ENCODE assay signal across 22 cellular contexts in genomic region chr5:147613359-147613758, GRCh38.
DNase-seq lines count a peak whose midpoint lies in the region; ATAC-seq and TF ChIP-seq lines count a peak whose summit lies in the region.
"Had no signal": no experiment of that assay in that cellular context is flagged by ENCODE, and none has a peak within 500 bp of the region (broad histone marks: within the 10 kb centered on the region; RNA-seq: fewer than 3 reads in every experiment).

No MANE protein-coding gene starts in this region.

- H3K36me3 Mint-ChIP-seq in HFFc6 (ENCODE audit: low read depth) = no peaks in the 10 kb centered on the region

- H3K4me3 Mint-ChIP-seq in HFFc6 = no peak overlapping the region
- H3K4me3 Mint-ChIP-seq: activated naive CD4-positive, alpha-beta T cell treated with anti-CD3 and anti-CD28 coated beads for 36 hours; GM23338 had no signal

- intact Hi-C loops in right lobe of liver (cut with DNase I) (no loop called here), tibial artery (cut with DNase I; ENCODE audit: low total_unique reads) (no loop called here)

- no peaks in the 10 kb centered on the region for H3K9me3 Mint-ChIP-seq in HFFc6
- H3K9me3 Mint-ChIP-seq: activated naive CD4-positive, alpha-beta T cell treated with anti-CD3 and anti-CD28 coated beads for 36 hours; GM23338 had no signal

- H3K36me3 ChIP-seq in right lobe of liver (no peaks in the 10 kb centered on the region), tibial artery (no peaks in the 10 kb centered on the region), MG63 (no peaks in the 10 kb centered on the region)

- DNase-seq in AG09309 (ENCODE audit: low read depth) (peak; percentile 16), HFFc6 (peak; percentile 12), cardiac fibroblast (ENCODE audit: low read depth in 2 of 2) (peak; percentile 72 to 74), right lobe of liver (peak in 1 of 3 donors; percentile 58), tibial artery (no peak), MG63 (no peak), NCI-H1092 (lab: John Stamatoyannopoulos, UW) (no peak)
- no peak for DNase-seq in central memory CD4-positive, alpha-beta T cell
- DNase-seq: activated naive CD4-positive, alpha-beta T cell treated with anti-CD3 and anti-CD28 coated beads for 36 hours; activated T-cell treated with anti-CD3 and anti-CD28 coated beads for 4 hours; AML-193; GF-D8; hypothalamus; KG1; left cardiac atrium; NCI-H1417; NCI-H2171 treated with DMSO at 0.1 percent for 48 hours; NCI-H82; occipital lobe had no signal

- peak; percentile 83 to 93 (median 88) for ATAC-seq in right lobe of liver
- ATAC-seq: esophagus mucosa, GM23338, sciatic nerve had no signal

- H3K9me3 ChIP-seq in right lobe of liver (no peaks in the 10 kb centered on the region), tibial artery (no peaks in the 10 kb centered on the region), MG63 (no peaks in the 10 kb centered on the region)

- H3K27ac ChIP-seq in right lobe of liver (peak overlapping the region in 1 of 3 donors; percentile 27), tibial artery (no peak overlapping the region)

- TF ChIP-seq POLR2A in right lobe of liver (IDR thresholded peaks at IDR 0.05) = no peak

- TF ChIP-seq CTCF in AG09309 (IDR thresholded peaks at IDR 0.05; ENCODE audit: control insufficient read depth, insufficient read depth, low read depth, low read length, missing control alignments) (no peak), HFFc6 (IDR thresholded peaks at IDR 0.05) (no peak), cardiac fibroblast (IDR thresholded peaks at IDR 0.05; ENCODE audit: low read depth, low read length) (no peak), right lobe of liver (IDR thresholded peaks at IDR 0.05) (no peak), tibial artery (IDR thresholded peaks at IDR 0.05) (no peak)

- H3K4me3 ChIP-seq in AG09309 (ENCODE audit: control insufficient read depth, low read depth, low read length) = no peak overlapping the region
- no peak overlapping the region for H3K4me3 ChIP-seq in cardiac fibroblast (replicated peaks in 1 of 2; ENCODE audit: low read depth in 2 of 2, low read length in 2 of 2)
- no peak overlapping the region for H3K4me3 ChIP-seq in right lobe of liver
- H3K4me3 ChIP-seq in tibial artery = no peak overlapping the region
- H3K4me3 ChIP-seq in MG63 = no peak overlapping the region
- H3K4me3 ChIP-seq: GM23338 had no signal

- H3K4me1 ChIP-seq in right lobe of liver (peaks cover 0 to 12% (median 5%) of the 10 kb centered on the region in 4 donors), tibial artery (peaks cover 0 to 4% (median 0%) of the 10 kb centered on the region in 4 donors)

- peaks cover 6% of the 10 kb centered on the region for H3K27me3 Mint-ChIP-seq in HFFc6 (ENCODE audit: insufficient read depth)

- 26% methylated on average over 1 of the region's 1 CpG for WGBS in right lobe of liver (ENCODE audit: insufficient coverage, low coverage, low lambda C conversion rate, missing lambda C conversion rate)

- H3K4me1 Mint-ChIP-seq in HFFc6 (ENCODE audit: low read depth) = no peaks in the 10 kb centered on the region

- H3K27me3 ChIP-seq in right lobe of liver = no peaks in the 10 kb centered on the region
- no peaks in the 10 kb centered on the region for H3K27me3 ChIP-seq in tibial artery
- peaks cover 4% of the 10 kb centered on the region for H3K27me3 ChIP-seq in MG63

- no peak overlapping the region for H3K27ac Mint-ChIP-seq in HFFc6
- H3K27ac Mint-ChIP-seq: activated naive CD4-positive, alpha-beta T cell treated with anti-CD3 and anti-CD28 coated beads for 36 hours; GM23338 had no signal

Comparison
In these comparisons a context has a peak if more than half of its experiments do, and no peak if none do; other contexts are left out.
1. DNase-seq: peak in AG09309 (single experiment), HFFc6 (single experiment) and cardiac fibroblast (2 of 2); none in tibial artery (0 of 2), MG63 (single experiment), central memory CD4-positive, alpha-beta T cell (single experiment) and NCI-H1092 (single experiment).